In genomic region chr9:83628540-83628939, GRCh38 we compare ENCODE assay signal across 14 cellular contexts. TPM values are rescaled to one million over a fixed set of nuclear protein-coding genes. Genes with fewer than 3 reads are reported as not detected.
DNase-seq lines count a peak whose midpoint lies in the region; ATAC-seq and TF ChIP-seq lines count a peak whose summit lies in the region.
"Had no signal": no experiment of that assay in that cellular context is flagged by ENCODE, and none has a peak within 500 bp of the region (broad histone marks: within the 10 kb centered on the region; RNA-seq: fewer than 3 reads in every experiment).

No MANE protein-coding gene starts in this region.

- H3K27ac ChIP-seq in Peyer's patch (peak overlapping the region in 3 of 4 donors; percentile 49 to 90 (median 75)), right lobe of liver (peak overlapping the region in 2 of 3 donors; percentile 65 to 76)
- H3K27ac ChIP-seq: GM23248 had no signal

- TF ChIP-seq CTCF in Peyer's patch (IDR thresholded peaks at IDR 0.05): no peak
- no peak for TF ChIP-seq CTCF in right lobe of liver (IDR thresholded peaks at IDR 0.05)

- no peak overlapping the region for H3K4me3 Mint-ChIP-seq in activated naive CD8-positive, alpha-beta T cell treated with anti-CD3 and anti-CD28 coated beads, Interleukin-2, amount 50 U/mL, for 24 hours
- H3K4me3 Mint-ChIP-seq in activated naive CD8-positive, alpha-beta T cell treated with anti-CD3 and anti-CD28 coated beads for 36 hours: no peak overlapping the region
- H3K4me3 Mint-ChIP-seq: IgD-negative memory B cell had no signal

- no peaks in the 10 kb centered on the region for H3K9me3 Mint-ChIP-seq in activated naive CD8-positive, alpha-beta T cell treated with anti-CD3 and anti-CD28 coated beads, Interleukin-2, amount 50 U/mL, for 24 hours
- H3K9me3 Mint-ChIP-seq in activated naive CD8-positive, alpha-beta T cell treated with anti-CD3 and anti-CD28 coated beads for 36 hours: peaks cover 2% of the 10 kb centered on the region
- H3K9me3 Mint-ChIP-seq: IgD-negative memory B cell had no signal

- no peak overlapping the region for H3K4me3 ChIP-seq in Peyer's patch
- no peak overlapping the region for H3K4me3 ChIP-seq in right lobe of liver
- H3K4me3 ChIP-seq: GM23248 had no signal

- ATAC-seq in activated naive CD8-positive, alpha-beta T cell treated with anti-CD3 and anti-CD28 coated beads, Interleukin-2, amount 50 U/mL, for 24 hours: no peak
- no peak for ATAC-seq in right lobe of liver
- no peak for ATAC-seq in GM18909 (IDR thresholded peaks at IDR 0.05; ENCODE audit: poor library complexity, unreplicated experiment)
- ATAC-seq: HCT116 had no signal

- H3K9me3 ChIP-seq in Peyer's patch: no peaks in the 10 kb centered on the region
- no peaks in the 10 kb centered on the region for H3K9me3 ChIP-seq in right lobe of liver

- H3K4me1 ChIP-seq in Peyer's patch (peaks cover 0 to 25% (median 11%) of the 10 kb centered on the region in 4 donors), right lobe of liver (peaks cover 0 to 48% (median 20%) of the 10 kb centered on the region in 4 donors)

- peaks cover 19% of the 10 kb centered on the region for H3K4me1 Mint-ChIP-seq in activated naive CD8-positive, alpha-beta T cell treated with anti-CD3 and anti-CD28 coated beads, Interleukin-2, amount 50 U/mL, for 24 hours
- H3K4me1 Mint-ChIP-seq in activated naive CD8-positive, alpha-beta T cell treated with anti-CD3 and anti-CD28 coated beads for 36 hours: peaks cover 12% of the 10 kb centered on the region

- intact Hi-C loops in right lobe of liver (cut with DNase I): no loop called here

- no peaks in the 10 kb centered on the region for H3K27me3 Mint-ChIP-seq in activated naive CD8-positive, alpha-beta T cell treated with anti-CD3 and anti-CD28 coated beads, Interleukin-2, amount 50 U/mL, for 24 hours
- no peaks in the 10 kb centered on the region for H3K27me3 Mint-ChIP-seq in activated naive CD8-positive, alpha-beta T cell treated with anti-CD3 and anti-CD28 coated beads for 36 hours
- H3K27me3 Mint-ChIP-seq: IgD-negative memory B cell had no signal

- peak overlapping the region; percentile 4 for H3K27ac Mint-ChIP-seq in activated naive CD8-positive, alpha-beta T cell treated with anti-CD3 and anti-CD28 coated beads, Interleukin-2, amount 50 U/mL, for 24 hours
- no peak overlapping the region for H3K27ac Mint-ChIP-seq in activated naive CD8-positive, alpha-beta T cell treated with anti-CD3 and anti-CD28 coated beads for 36 hours

- peaks cover 0 to 5% (median 0%) of the 10 kb centered on the region in 3 donors for H3K36me3 ChIP-seq in Peyer's patch
- H3K36me3 ChIP-seq in right lobe of liver: peaks cover 0 to 7% (median 0%) of the 10 kb centered on the region in 4 donors

- H3K27me3 ChIP-seq in Peyer's patch (no peaks in the 10 kb centered on the region), right lobe of liver (no peaks in the 10 kb centered on the region)

- no peak for DNase-seq in activated naive CD8-positive, alpha-beta T cell treated with anti-CD3 and anti-CD28 coated beads, Interleukin-2, amount 50 U/mL, for 24 hours
- no peak for DNase-seq in activated naive CD8-positive, alpha-beta T cell treated with anti-CD3 and anti-CD28 coated beads for 36 hours
- DNase-seq in Peyer's patch (no peak), right lobe of liver (no peak), T-helper 9 cell (no peak), pons (ENCODE audit: low spot score) (no peak)
- DNase-seq: GF-D8, GM23248, NCI-H1092, NCI-H345, NCI-H526 treated with DMSO at 0.1 percent for 48 hours had no signal

- peaks cover 22% of the 10 kb centered on the region for H3K36me3 Mint-ChIP-seq in activated naive CD8-positive, alpha-beta T cell treated with anti-CD3 and anti-CD28 coated beads, Interleukin-2, amount 50 U/mL, for 24 hours (ENCODE audit: low read depth)
- H3K36me3 Mint-ChIP-seq in activated naive CD8-positive, alpha-beta T cell treated with anti-CD3 and anti-CD28 coated beads for 36 hours: peaks cover 24% of the 10 kb centered on the region

- no peak for TF ChIP-seq POLR2A in Peyer's patch (IDR thresholded peaks at IDR 0.05)
- no peak for TF ChIP-seq POLR2A in right lobe of liver (IDR thresholded peaks at IDR 0.05)

- WGBS in right lobe of liver (ENCODE audit: insufficient coverage, low coverage, low lambda C conversion rate, missing lambda C conversion rate): 87% methylated on average over 3 of the region's 5 CpGs

RNA-seq across cellular contexts. Expression of gene IDNK, which starts 5.6 kb away (rescaled TPM):
- total RNA-seq in activated naive CD8-positive, alpha-beta T cell treated with anti-CD3 and anti-CD28 coated beads for 36 hours: 1 to 10 TPM; 5.5 to 5.7 TPM
- total RNA-seq in Peyer's patch: 10 to 100 TPM in 2 of 4 donors, 1 to 10 TPM in 1, not detected in 1; 9.9 to 14.1 (median 12.1) TPM
- 10 to 100 TPM; 10.6 to 24.6 (median 17.8) TPM for total RNA-seq in right lobe of liver
